In the genomic region with DNA sequence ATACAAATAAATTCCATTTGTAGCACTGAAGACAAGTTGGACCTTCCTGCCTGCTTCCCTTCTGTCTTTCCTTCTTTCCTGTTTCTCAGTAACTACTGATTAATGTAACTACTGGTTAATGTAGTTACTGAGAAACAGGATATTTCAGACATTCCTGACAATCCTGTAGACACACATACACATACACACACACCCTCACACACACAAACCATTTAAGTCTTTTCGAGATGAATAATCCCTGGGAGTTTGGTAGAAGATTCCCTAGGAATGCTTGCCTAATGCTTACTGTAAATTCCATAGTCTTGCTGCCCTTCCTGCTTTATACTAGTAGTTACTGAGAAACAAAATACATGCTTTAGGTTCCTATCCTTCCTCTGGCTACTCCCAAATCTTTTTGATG, we compare ENCODE assay signal across 15 cellular contexts.
A peak's percentile ranks its signal among the peaks of the same experiment; 100 is the strongest.
DNase-seq lines count a peak whose midpoint lies in the region; ATAC-seq and TF ChIP-seq lines count a peak whose summit lies in the region.
"Had no signal": no experiment of that assay in that cellular context is flagged by ENCODE, and none has a peak within 500 bp of the region (broad histone marks: within the 10 kb centered on the region; RNA-seq: fewer than 3 reads in every experiment).

No MANE protein-coding gene starts in this region.

- no peak overlapping the region for H4K91ac ChIP-seq in IMR-90 (ENCODE audit: insufficient read depth, low read depth, low read length)

- H3K18ac ChIP-seq in IMR-90 (ENCODE audit: low read depth, low read length), result no peak overlapping the region; the same call in 1 of the 2 replicates

- H3K4me3 ChIP-seq in IMR-90 (ENCODE audit: insufficient read depth, low read depth, low read length) (no peak overlapping the region), endodermal cell (ENCODE audit: low read length) (no peak overlapping the region), ascending aorta (no peak overlapping the region)
- H3K4me3 ChIP-seq: dorsolateral prefrontal cortex, suprapubic skin had no signal

- CTCF ChIA-PET in IMR-90 (lab: Yijun Ruan, JAX), result interaction anchor here (0.9 to 2.2 kb wide), 2 partner anchors 9 to 15 kb away, joined by 3 to 12 read pairs; no protein-coding TSS in a partner anchor

- H3K36me3 Mint-ChIP-seq in endodermal cell (ENCODE audit: low read depth) (peaks cover 63% of the 10 kb centered on the region), memory B cell (peaks cover 24% of the 10 kb centered on the region)
- H3K36me3 Mint-ChIP-seq in stimulated activated memory B cell treated with anti-CD40 and anti-IgM and Interleukin-4, amounts not matched to agents 10 μg/mL and 1 μg/mL and 100 μg/mL, for 72 hours, result peaks cover 51% of the 10 kb centered on the region

- in situ Hi-C loops in IMR-90 (cut with MboI; ENCODE audit: low sequenced_read_pairs), result no loop called here

- peak overlapping the region; percentile 74; the same call in 1 of the 2 replicates for H3K4ac ChIP-seq in IMR-90 (ENCODE audit: low read depth, low read length)

- no peak overlapping the region for H4K5ac ChIP-seq in IMR-90 (ENCODE audit: low read depth, low read length)

- no CpG with 5 or more reads among the region's 1 CpG for WGBS in IMR-90 (ENCODE audit: extremely low coverage in 2 of 2, insufficient read length in 1 of 2), 2 experiments
- 100% methylated on average over 1 of the region's 1 CpG for WGBS in endodermal cell (ENCODE audit: insufficient coverage in 1 of 2, insufficient read length in 1 of 2), 2 experiments

- H2BK20ac ChIP-seq in IMR-90 (ENCODE audit: low read depth, low read length), result peak overlapping the region; percentile 86; the same call in 1 of the 2 replicates

- H3K27me3 ChIP-seq in IMR-90 (ENCODE audit: control insufficient read depth, insufficient read depth, low read length) (no peaks in the 10 kb centered on the region), endodermal cell (ENCODE audit: control insufficient read depth, insufficient read depth, low read length, poor library complexity, severe bottlenecking) (no peaks in the 10 kb centered on the region), ascending aorta (no peaks in the 10 kb centered on the region)
- H3K27me3 ChIP-seq: dorsolateral prefrontal cortex, suprapubic skin had no signal

- H3K9me3 Mint-ChIP-seq in endodermal cell (no peaks in the 10 kb centered on the region), memory B cell (no peaks in the 10 kb centered on the region)
- H3K9me3 Mint-ChIP-seq in stimulated activated memory B cell treated with anti-CD40 and anti-IgM and Interleukin-4, amounts not matched to agents 10 μg/mL and 1 μg/mL and 100 μg/mL, for 72 hours, result no peaks in the 10 kb centered on the region
- H3K9me3 Mint-ChIP-seq: CD4-positive, CD25-positive, alpha-beta regulatory T cell had no signal

- H2AK9ac ChIP-seq in IMR-90 (replicated peaks; ENCODE audit: low read depth, low read length, poor library complexity), result no peak overlapping the region

- DNase-seq in AG08395 (ENCODE audit: low spot score), result peak; percentile 72
- peak; percentile 96 for DNase-seq in IMR-90
- no peak for DNase-seq in endodermal cell
- no peak for DNase-seq in memory B cell (ENCODE audit: low spot score in 2 of 2)
- DNase-seq in ascending aorta (ENCODE audit: low spot score in 2 of 2), result no peak
- DNase-seq in NCI-H128 (lab: John Stamatoyannopoulos, UW; ENCODE audit: unreplicated experiment), result no peak
- DNase-seq: CD4-positive, CD25-positive, alpha-beta regulatory T cell; dorsolateral prefrontal cortex; NCI-H510A treated with DMSO at 0.1 percent for 48 hours; nucleus accumbens; Right ventricle myocardium superior had no signal

- no TSS peak for BruUV-seq in IMR-90 (replicated peaks; lab: Mats Ljungman, UMichigan)

- peak overlapping the region; percentile 30; the same call in 1 of the 2 replicates for H3K9ac ChIP-seq in IMR-90 (ENCODE audit: low read depth, low read length)
- H3K9ac ChIP-seq in endodermal cell (ENCODE audit: extremely low read depth, low read length, poor library complexity, severe bottlenecking), result no peak overlapping the region

- H2BK5ac ChIP-seq in IMR-90 (ENCODE audit: low read depth, low read length, poor library complexity, severe bottlenecking), result peak overlapping the region; percentile 85

- H3K23ac ChIP-seq in IMR-90 (ENCODE audit: low read depth, low read length), result 0 out of 2 replicates have a peak overlapping the region, but pooled peaks have one; percentile 74

- TF ChIP-seq RAD21 in IMR-90 (IDR thresholded peaks at IDR 0.05; ENCODE audit: low read length), result no peak

- intact Hi-C loops in IMR-90 (cut with micrococcal nuclease) (no loop called here), ascending aorta (cut with DNase I) (no loop called here)

- H3K4me1 ChIP-seq in IMR-90 (ENCODE audit: control insufficient read depth, insufficient read depth, low read length), result peaks cover 5% of the 10 kb centered on the region
- no peaks in the 10 kb centered on the region for H3K4me1 ChIP-seq in endodermal cell (ENCODE audit: control insufficient read depth, insufficient read depth, low read length)
- H3K4me1 ChIP-seq in ascending aorta, result no peaks in the 10 kb centered on the region
- H3K4me1 ChIP-seq: suprapubic skin had no signal

- peak overlapping the region in 1 of 2 experiments; percentile 83; a peak in 2 of 4 replicates for H4K8ac ChIP-seq in IMR-90 (ENCODE audit: low read depth in 2 of 2, low read length in 2 of 2)

- peaks cover 18% of the 10 kb centered on the region for H3K36me3 ChIP-seq in IMR-90 (ENCODE audit: control insufficient read depth, insufficient read depth, low read length)
- H3K36me3 ChIP-seq in endodermal cell (ENCODE audit: control insufficient read depth, insufficient read depth, low read length), result peaks cover 69% of the 10 kb centered on the region
- peaks cover 51 to 79% of the 10 kb centered on the region in 2 donors for H3K36me3 ChIP-seq in ascending aorta

- dilution Hi-C loops in IMR-90 (cut with HindIII; ENCODE audit: low sequenced_read_pairs, unreplicated experiment), result no loop called here

- no peaks in the 10 kb centered on the region for H4K20me1 ChIP-seq in IMR-90 (ENCODE audit: insufficient read depth, low read length)

- H3K14ac ChIP-seq in IMR-90 (replicated peaks; ENCODE audit: low read depth, low read length), result no peak overlapping the region

- H3K4me3 Mint-ChIP-seq in endodermal cell (no peak overlapping the region), memory B cell (no peak overlapping the region)
- no peak overlapping the region for H3K4me3 Mint-ChIP-seq in stimulated activated memory B cell treated with anti-CD40 and anti-IgM and Interleukin-4, amounts not matched to agents 10 μg/mL and 1 μg/mL and 100 μg/mL, for 72 hours
- H3K4me3 Mint-ChIP-seq: CD4-positive, CD25-positive, alpha-beta regulatory T cell had no signal

- H3K4me1 Mint-ChIP-seq in endodermal cell (no peaks in the 10 kb centered on the region), memory B cell (no peaks in the 10 kb centered on the region)
- H3K4me1 Mint-ChIP-seq in stimulated activated memory B cell treated with anti-CD40 and anti-IgM and Interleukin-4, amounts not matched to agents 10 μg/mL and 1 μg/mL and 100 μg/mL, for 72 hours, result no peaks in the 10 kb centered on the region

- no peak overlapping the region for H2AK5ac ChIP-seq in IMR-90 (ENCODE audit: low read depth, low read length)

- H3K79me1 ChIP-seq in IMR-90 (ENCODE audit: low read depth in 1 of 2, low read length in 2 of 2), result peaks cover 5 to 9% of the 10 kb centered on the region in 2 experiments; a peak in 2 of 4 replicates

- H3K27ac Mint-ChIP-seq in endodermal cell (peak overlapping the region; percentile 62), memory B cell (peak overlapping the region; percentile 56)
- no peak overlapping the region for H3K27ac Mint-ChIP-seq in stimulated activated memory B cell treated with anti-CD40 and anti-IgM and Interleukin-4, amounts not matched to agents 10 μg/mL and 1 μg/mL and 100 μg/mL, for 72 hours
- H3K27ac Mint-ChIP-seq: CD4-positive, CD25-positive, alpha-beta regulatory T cell had no signal

- H2BK120ac ChIP-seq in IMR-90 (ENCODE audit: low read depth, low read length), result peak overlapping the region; percentile 89; the same call in 1 of the 2 replicates

- ATAC-seq in IMR-90 (ENCODE audit: low read depth) (peak; percentile 96), memory B cell (ENCODE audit: low read depth) (no peak), GM21529 (IDR thresholded peaks at IDR 0.05; ENCODE audit: unreplicated experiment) (no peak)
- ATAC-seq in stimulated activated memory B cell treated with anti-CD40 and anti-IgM and Interleukin-4, amounts not matched to agents 10 μg/mL and 1 μg/mL and 100 μg/mL, for 72 hours, result no peak
- ATAC-seq: activated CD4-positive, CD25-positive, alpha-beta regulatory T cell treated with anti-CD3 and anti-CD28 coated beads, Interleukin-2, amount 50 U/mL, for 24 hours had no signal

- H3K27me3 Mint-ChIP-seq in endodermal cell (ENCODE audit: insufficient read depth), result no peaks in the 10 kb centered on the region
- no peaks in the 10 kb centered on the region for H3K27me3 Mint-ChIP-seq in memory B cell
- no peaks in the 10 kb centered on the region for H3K27me3 Mint-ChIP-seq in stimulated activated memory B cell treated with anti-CD40 and anti-IgM and Interleukin-4, amounts not matched to agents 10 μg/mL and 1 μg/mL and 100 μg/mL, for 72 hours
- H3K27me3 Mint-ChIP-seq: CD4-positive, CD25-positive, alpha-beta regulatory T cell had no signal

- no peak overlapping the region for H2AFZ ChIP-seq in IMR-90 (replicated peaks; ENCODE audit: low read length, poor library complexity)

- H3K4me2 ChIP-seq in IMR-90 (ENCODE audit: low read depth, low read length), result peak overlapping the region; percentile 46; the same call in 1 of the 2 replicates

- H3K9me3 ChIP-seq in IMR-90 (ENCODE audit: control insufficient read depth, insufficient read depth, low read length) (no peaks in the 10 kb centered on the region), endodermal cell (ENCODE audit: control insufficient read depth, low read length) (no peaks in the 10 kb centered on the region), ascending aorta (no peaks in the 10 kb centered on the region)
- H3K9me3 ChIP-seq: suprapubic skin had no signal

- TF ChIP-seq CTCF in IMR-90 (conservative IDR thresholded peaks at IDR 0.05; ENCODE audit: low read depth, low read length) (no peak), endodermal cell (conservative IDR thresholded peaks at IDR 0.05) (no peak), ascending aorta (IDR thresholded peaks at IDR 0.05) (no peak)

- no peak overlapping the region for H2BK15ac ChIP-seq in IMR-90 (ENCODE audit: low read depth, low read length)

- POLR2A ChIA-PET in IMR-90 (lab: Charles Lee; ENCODE audit: unreplicated experiment), result interaction anchor here (1.6 kb wide), 1 partner anchor 9 kb away, joined by 3 read pairs; no protein-coding TSS in a partner anchor

- TF ChIP-seq POLR2A in IMR-90 (IDR thresholded peaks at IDR 0.05; ENCODE audit: low read depth, low read length), result no peak

- H3K9me1 ChIP-seq in IMR-90 (ENCODE audit: insufficient read depth, low read length), result 0 out of 2 replicates have a peak, but pooled peaks cover 2% of the 10 kb centered on the region

- no peak overlapping the region; the same call in 1 of the 2 replicates for H3K27ac ChIP-seq in IMR-90 (ENCODE audit: insufficient read depth, low read length)
- no peak overlapping the region for H3K27ac ChIP-seq in endodermal cell (ENCODE audit: low read depth, low read length)
- H3K27ac ChIP-seq in ascending aorta, result no peak overlapping the region
- H3K27ac ChIP-seq: dorsolateral prefrontal cortex, suprapubic skin had no signal

- H3K56ac ChIP-seq in IMR-90 (ENCODE audit: extremely low read depth, insufficient read depth, low read length), result no peak overlapping the region

Comparison
In these comparisons a context has a peak if more than half of its experiments do, and no peak if none do; other contexts are left out.
1. DNase-seq: peak in AG08395 (single experiment) and IMR-90 (single experiment); none in endodermal cell (single experiment), memory B cell (0 of 2), ascending aorta (0 of 2) and NCI-H128 (single experiment).